21 cellular contexts compared by ENCODE assay signal in genomic region chr5:113068559-113068958, GRCh38.
A peak's percentile ranks its signal among the peaks of the same experiment; 100 is the strongest.
DNase-seq lines count a peak whose midpoint lies in the region; ATAC-seq and TF ChIP-seq lines count a peak whose summit lies in the region.
"Had no signal": no experiment of that assay in that cellular context is flagged by ENCODE, and none has a peak within 500 bp of the region (broad histone marks: within the 10 kb centered on the region; RNA-seq: fewer than 3 reads in every experiment).

No MANE protein-coding gene starts in this region.

- H2BK12ac ChIP-seq in mesenchymal stem cell (ENCODE audit: low read length in 2 of 2): peak overlapping the region in 1 of 2 experiments; percentile 75

- no peaks in the 10 kb centered on the region for H3K79me1 ChIP-seq in mesenchymal stem cell (replicated peaks; ENCODE audit: low read length, poor library complexity, severe bottlenecking)

- peaks cover 27 to 72% of the 10 kb centered on the region in 2 experiments for H3K36me3 ChIP-seq in mesenchymal stem cell (ENCODE audit: control insufficient read depth in 1 of 2, insufficient read depth in 2 of 2, low read depth in 1 of 2, low read length in 2 of 2)

- no peak overlapping the region for H3K27ac Mint-ChIP-seq in glutamatergic neuron (ENCODE audit: unreplicated experiment)
- H3K27ac Mint-ChIP-seq: type B pancreatic cell had no signal

- peaks cover 4% of the 10 kb centered on the region for H3K9me3 Mint-ChIP-seq in glutamatergic neuron (ENCODE audit: unreplicated experiment)
- H3K9me3 Mint-ChIP-seq: type B pancreatic cell had no signal

- H3K4me3 ChIP-seq in AG04450 (ENCODE audit: low read depth, low read length): no peak overlapping the region
- H3K4me3 ChIP-seq in coronary artery: no peak overlapping the region
- no peak overlapping the region for H3K4me3 ChIP-seq in mesenchymal stem cell (ENCODE audit: insufficient read depth in 1 of 2, low read depth in 1 of 2, low read length in 2 of 2)
- H3K4me3 ChIP-seq: cardiac muscle cell, GM23248 had no signal

- H3K4me3 Mint-ChIP-seq in glutamatergic neuron (ENCODE audit: unreplicated experiment): no peak overlapping the region
- H3K4me3 Mint-ChIP-seq: type B pancreatic cell had no signal

- no peak for ATAC-seq in HG03095 (IDR thresholded peaks at IDR 0.05; ENCODE audit: unreplicated experiment)

- no peak for TF ChIP-seq CTCF in AG04450 (IDR thresholded peaks at IDR 0.05; ENCODE audit: low read depth, low read length)
- TF ChIP-seq CTCF in coronary artery (IDR thresholded peaks at IDR 0.05): no peak
- TF ChIP-seq CTCF in glutamatergic neuron (IDR thresholded peaks at IDR 0.05; ENCODE audit: partially characterized antibody, unreplicated experiment): no peak

- peak overlapping the region; percentile 29 to 75 for H3K18ac ChIP-seq in mesenchymal stem cell (ENCODE audit: low read depth in 1 of 2, low read length in 2 of 2)

- no peak overlapping the region for H2BK5ac ChIP-seq in mesenchymal stem cell (ENCODE audit: low read depth, low read length, poor library complexity, severe bottlenecking)

- H3K9ac ChIP-seq in mesenchymal stem cell (ENCODE audit: low read length): no peak overlapping the region
- H3K9ac ChIP-seq: GM23248 had no signal

- CTCF ChIA-PET in AG04450 (lab: Charles Lee): interaction anchor here (0.6 to 1.3 kb wide), 3 partner anchors 15 to 386 kb away, joined by 3 to 5 read pairs (median 4); no protein-coding TSS in a partner anchor

- H2AFZ ChIP-seq in mesenchymal stem cell (ENCODE audit: low read depth, low read length): no peak overlapping the region
- H2AFZ ChIP-seq: GM23248 had no signal

- POLR2A ChIA-PET in AG04450 (lab: Yijun Ruan, JAX): no interaction called here

- H3K9me3 ChIP-seq in AG04450 (ENCODE audit: control insufficient read depth, insufficient read depth, low read length): no peaks in the 10 kb centered on the region; the same call in 1 of the 2 replicates
- no peaks in the 10 kb centered on the region for H3K9me3 ChIP-seq in mesenchymal stem cell (ENCODE audit: control insufficient read depth, low read length)

- H3K4me2 ChIP-seq in mesenchymal stem cell (ENCODE audit: low read length, poor library complexity, severe bottlenecking): no peak overlapping the region

- no peak overlapping the region for H2BK15ac ChIP-seq in mesenchymal stem cell (ENCODE audit: low read depth, poor library complexity, severe bottlenecking)

- H3K27me3 ChIP-seq in AG04450 (ENCODE audit: control insufficient read depth, insufficient read depth, low read length) (peaks cover 5% of the 10 kb centered on the region), mesenchymal stem cell (ENCODE audit: control insufficient read depth in 1 of 2, insufficient read depth in 1 of 2, low read length in 2 of 2) (no peaks in the 10 kb centered on the region)
- H3K27me3 ChIP-seq: cardiac muscle cell had no signal

- peak overlapping the region; percentile 62 to 65 for H3K4ac ChIP-seq in mesenchymal stem cell (ENCODE audit: low read depth in 1 of 2, low read length in 2 of 2)

- H3K27ac ChIP-seq in AG04450 (ENCODE audit: low read depth, low read length) (peak overlapping the region; percentile 3), coronary artery (no peak overlapping the region), mesenchymal stem cell (ENCODE audit: low read length, poor library complexity, severe bottlenecking) (no peak overlapping the region)
- H3K27ac ChIP-seq: cardiac muscle cell, GM23248 had no signal

- no peak overlapping the region for H4K8ac ChIP-seq in mesenchymal stem cell (ENCODE audit: low read length)

- H3K14ac ChIP-seq in mesenchymal stem cell (ENCODE audit: low read length in 2 of 2): no peak overlapping the region

- peaks cover 4% of the 10 kb centered on the region for H3K4me1 Mint-ChIP-seq in glutamatergic neuron (ENCODE audit: low read depth, unreplicated experiment)

- WGBS in mesenchymal stem cell: 84% methylated on average over 2 of the region's 2 CpGs

- DNase-seq in AG04450 (ENCODE audit: low read depth, low spot score): no peak
- peak; percentile 74 for DNase-seq in HT1080 (ENCODE audit: low read depth)
- DNase-seq in coronary artery (ENCODE audit: low spot score): peak; percentile 35
- no peak for DNase-seq in mesenchymal stem cell
- DNase-seq in stimulated activated CD4-positive, alpha-beta T cell treated with anti-CD3 and anti-CD28 coated beads, Interleukin-2, amount 100 ng/mL, for 24 hours: no peak
- DNase-seq in CD1c-positive myeloid dendritic cell (ENCODE audit: extremely low spot score): no peak
- DNase-seq in glutamatergic neuron: no peak
- DNase-seq: activated CD4-positive, alpha-beta T cell treated with anti-CD3 and anti-CD28 coated beads for 1 hour; activated T-cell treated with anti-CD3 and anti-CD28 coated beads, Interleukin-2, amount 50 U/mL, for 1 hour; amniotic stem cell; C1 segment of cervical spinal cord; GM23248; kidney; MM.1S; NCI-H1436 treated with DMSO at 0.1 percent for 48 hours; NCI-H69; nucleus accumbens; stimulated activated CD4-positive, alpha-beta T cell treated with anti-CD3 and anti-CD28 coated beads, Interleukin-12 subunit alpha, Interleukin-12 subunit beta, amount 100 ng/mL, for 4 hours had no signal

- peaks cover 15% of the 10 kb centered on the region for H3K36me3 Mint-ChIP-seq in glutamatergic neuron (ENCODE audit: unreplicated experiment)

- H3K23ac ChIP-seq in mesenchymal stem cell (ENCODE audit: low read length in 2 of 2): no peak overlapping the region

- H2BK120ac ChIP-seq in mesenchymal stem cell (ENCODE audit: low read depth, low read length): no peak overlapping the region

- H2AK5ac ChIP-seq in mesenchymal stem cell (ENCODE audit: low read length, severe bottlenecking): no peak overlapping the region

- H3K4me1 ChIP-seq in mesenchymal stem cell (ENCODE audit: control insufficient read depth, insufficient read depth, low read depth, low read length): peaks cover 2% of the 10 kb centered on the region

- H4K91ac ChIP-seq in mesenchymal stem cell (ENCODE audit: low read length): no peak overlapping the region

- H3K27me3 Mint-ChIP-seq in glutamatergic neuron (ENCODE audit: unreplicated experiment): peaks cover 11% of the 10 kb centered on the region
- H3K27me3 Mint-ChIP-seq: type B pancreatic cell had no signal

Comparison
In these comparisons a context has a peak if more than half of its experiments do, and no peak if none do; other contexts are left out.
1. DNase-seq: peak in HT1080 (single experiment) and coronary artery (single experiment); none in AG04450 (single experiment), mesenchymal stem cell (single experiment), stimulated activated CD4-positive, alpha-beta T cell treated with anti-CD3 and anti-CD28 coated beads, Interleukin-2, amount 100 ng/mL, for 24 hours (0 of 2), CD1c-positive myeloid dendritic cell (single experiment) and glutamatergic neuron (single experiment).